Comparison of ENCODE assay signal across 2 cellular contexts in genomic region chr15:68819451-68820204, GRCh38.
TF ChIP-seq lines count a peak whose summit lies in the region.

No MANE protein-coding gene starts in this region.

TF ChIP-seq in SK-N-SH treated with all-trans-retinoic acid at 6 μM for 48 hours, 23 proteins besides CTCF, POLR2A, EP300 and RAD21 (continued from another document):
- TF ChIP-seq CSRNP3 (CRISPR knock-in tag; IDR thresholded peaks at IDR 0.05) (no peak), ZFP3 (CRISPR knock-in tag; IDR thresholded peaks at IDR 0.05) (no peak), POU6F1 (CRISPR knock-in tag; IDR thresholded peaks at IDR 0.05; ENCODE audit: borderline replicate concordance, low read depth) (no peak), GLIS3 (CRISPR knock-in tag; IDR thresholded peaks at IDR 0.05) (no peak), RARB (CRISPR knock-in tag; IDR thresholded peaks at IDR 0.05) (no peak), PPARA (CRISPR knock-in tag; IDR thresholded peaks at IDR 0.05; ENCODE audit: borderline replicate concordance) (no peak), ZNF70 (CRISPR knock-in tag; IDR thresholded peaks at IDR 0.05) (no peak), CREB5 (CRISPR knock-in tag; IDR thresholded peaks at IDR 0.05; ENCODE audit: low read depth) (no peak), CSDC2 (CRISPR knock-in tag; IDR thresholded peaks at IDR 0.05) (no peak)
- TF ChIP-seq, protein P1, sequence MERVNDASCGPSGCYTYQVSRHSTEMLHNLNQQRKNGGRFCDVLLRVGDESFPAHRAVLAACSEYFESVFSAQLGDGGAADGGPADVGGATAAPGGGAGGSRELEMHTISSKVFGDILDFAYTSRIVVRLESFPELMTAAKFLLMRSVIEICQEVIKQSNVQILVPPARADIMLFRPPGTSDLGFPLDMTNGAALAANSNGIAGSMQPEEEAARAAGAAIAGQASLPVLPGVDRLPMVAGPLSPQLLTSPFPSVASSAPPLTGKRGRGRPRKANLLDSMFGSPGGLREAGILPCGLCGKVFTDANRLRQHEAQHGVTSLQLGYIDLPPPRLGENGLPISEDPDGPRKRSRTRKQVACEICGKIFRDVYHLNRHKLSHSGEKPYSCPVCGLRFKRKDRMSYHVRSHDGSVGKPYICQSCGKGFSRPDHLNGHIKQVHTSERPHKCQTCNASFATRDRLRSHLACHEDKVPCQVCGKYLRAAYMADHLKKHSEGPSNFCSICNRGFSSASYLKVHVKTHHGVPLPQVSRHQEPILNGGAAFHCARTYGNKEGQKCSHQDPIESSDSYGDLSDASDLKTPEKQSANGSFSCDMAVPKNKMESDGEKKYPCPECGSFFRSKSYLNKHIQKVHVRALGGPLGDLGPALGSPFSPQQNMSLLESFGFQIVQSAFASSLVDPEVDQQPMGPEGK (CRISPR knock-in tag; IDR thresholded peaks at IDR 0.05; ENCODE audit: borderline replicate concordance), result no peak

TF ChIP-seq in GM12878, 131 proteins besides CTCF, POLR2A, EP300 and RAD21 (continued from another document):
- peak; percentile 81 for TF ChIP-seq YY1 (IDR thresholded peaks at IDR 0.05; ENCODE audit: low read depth, low read length)
- TF ChIP-seq, protein P2, sequence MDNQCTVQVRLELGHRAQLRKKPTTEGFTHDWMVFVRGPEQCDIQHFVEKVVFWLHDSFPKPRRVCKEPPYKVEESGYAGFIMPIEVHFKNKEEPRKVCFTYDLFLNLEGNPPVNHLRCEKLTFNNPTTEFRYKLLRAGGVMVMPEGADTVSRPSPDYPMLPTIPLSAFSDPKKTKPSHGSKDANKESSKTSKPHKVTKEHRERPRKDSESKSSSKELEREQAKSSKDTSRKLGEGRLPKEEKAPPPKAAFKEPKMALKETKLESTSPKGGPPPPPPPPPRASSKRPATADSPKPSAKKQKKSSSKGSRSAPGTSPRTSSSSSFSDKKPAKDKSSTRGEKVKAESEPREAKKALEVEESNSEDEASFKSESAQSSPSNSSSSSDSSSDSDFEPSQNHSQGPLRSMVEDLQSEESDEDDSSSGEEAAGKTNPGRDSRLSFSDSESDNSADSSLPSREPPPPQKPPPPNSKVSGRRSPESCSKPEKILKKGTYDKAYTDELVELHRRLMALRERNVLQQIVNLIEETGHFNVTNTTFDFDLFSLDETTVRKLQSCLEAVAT (IDR thresholded peaks at IDR 0.05), result peak; percentile 57
- TF ChIP-seq ZBTB33 (IDR thresholded peaks at IDR 0.05), result no peak
